Comparison of ENCODE assay signal across 9 cellular contexts in genomic region chr5:144386315-144386714, GRCh38.
"Had no signal": no experiment of that assay in that cellular context is flagged by ENCODE, and none has a peak within 500 bp of the region (broad histone marks: within the 10 kb centered on the region; RNA-seq: fewer than 3 reads in every experiment).

No MANE protein-coding gene starts in this region.

- H3K9me3 Mint-ChIP-seq: HFFc6 had no signal

- H3K4me3 ChIP-seq: GM23248, GM23338, HAP-1 had no signal

- DNase-seq: GM23248, GOT3, H7, H9, HCEC 1CT, HFFc6 had no signal

- H3K4me1 ChIP-seq: HAP-1 had no signal

- H3K27ac Mint-ChIP-seq: GM23338, H9, HFFc6 had no signal

- H3K9ac ChIP-seq: GM23248 had no signal

- H3K4me2 ChIP-seq: GM23338 had no signal

- H3K27ac ChIP-seq: GM23248 had no signal

- H2AFZ ChIP-seq: GM23248, GM23338 had no signal

- H3K9me3 ChIP-seq: HAP-1 had no signal

- H3K36me3 ChIP-seq: HAP-1 had no signal

- ATAC-seq: GM23338, HCT116 had no signal

- H3K4me3 Mint-ChIP-seq: GM23338, H9, HFFc6 had no signal
